Comparison of ENCODE assay signal across 10 cellular contexts in genomic region chr12:62919827-62920226, GRCh38. TPM values are rescaled to one million over a fixed set of nuclear protein-coding genes. Genes with fewer than 3 reads are reported as not detected.
DNase-seq lines count a peak whose midpoint lies in the region; FAIRE-seq and TF ChIP-seq lines count a peak whose summit lies in the region.
"Had no signal": no experiment of that assay in that cellular context is flagged by ENCODE, and none has a peak within 500 bp of the region (broad histone marks: within the 10 kb centered on the region; RNA-seq: fewer than 3 reads in every experiment).

No MANE protein-coding gene starts in this region.

- H3K4me3 Mint-ChIP-seq in Calu3 (ENCODE audit: low read depth, unreplicated experiment) (peak overlapping the region; percentile 11), astrocyte (ENCODE audit: unreplicated experiment) (no peak overlapping the region)
- H3K4me3 Mint-ChIP-seq: activated T-cell treated with anti-CD3 and anti-CD28 coated beads, Interleukin-2, amount 50 U/mL, for 72 hours had no signal

- H3K9me3 Mint-ChIP-seq in Calu3 (ENCODE audit: low read depth, unreplicated experiment) (no peaks in the 10 kb centered on the region), astrocyte (ENCODE audit: unreplicated experiment) (no peaks in the 10 kb centered on the region)
- H3K9me3 Mint-ChIP-seq: activated T-cell treated with anti-CD3 and anti-CD28 coated beads, Interleukin-2, amount 50 U/mL, for 72 hours had no signal

- H3K79me1 ChIP-seq in trophoblast cell (ENCODE audit: low read length): no peaks in the 10 kb centered on the region

- H3K9me3 ChIP-seq in astrocyte (ENCODE audit: insufficient read depth, low read depth, low read length): no peaks in the 10 kb centered on the region
- no peaks in the 10 kb centered on the region for H3K9me3 ChIP-seq in trophoblast cell (ENCODE audit: insufficient read depth, low read depth, low read length)
- H3K9me3 ChIP-seq in sigmoid colon: no peaks in the 10 kb centered on the region

- H3K4me3 ChIP-seq in astrocyte (ENCODE audit: insufficient read depth, low read depth, low read length) (no peak overlapping the region), trophoblast cell (ENCODE audit: low read depth, low read length) (no peak overlapping the region), sigmoid colon (no peak overlapping the region)

- DNase-seq in Calu3 (peak; percentile 56), NCI-H146 treated with DMSO at 0.1 percent for 48 hours (lab: John Stamatoyannopoulos, UW; ENCODE audit: unreplicated experiment) (peak; percentile 76), astrocyte (ENCODE audit: low read depth) (peak; percentile 26), trophoblast cell (no peak), sigmoid colon (no peak)
- DNase-seq in stimulated activated CD4-positive, alpha-beta T cell treated with anti-CD3 and anti-CD28 coated beads, Interleukin-1b, Interleukin-23, amount 100 ng/mL, for 48 hours: no peak
- no peak for DNase-seq in activated CD8-positive, alpha-beta memory T cell treated with anti-CD3 and anti-CD28 coated beads, Interleukin-2, amount 50 U/mL, for 4 hours
- DNase-seq: activated T-cell treated with anti-CD3 and anti-CD28 coated beads, Interleukin-2, amount 50 U/mL, for 72 hours had no signal

- FAIRE-seq in astrocyte (lab: Jason Lieb, UNC): no peak
- FAIRE-seq: H1 had no signal

- H2AFZ ChIP-seq in astrocyte (ENCODE audit: low read depth, low read length) (no peak overlapping the region), trophoblast cell (ENCODE audit: insufficient read depth, low read length, poor library complexity) (no peak overlapping the region)

- no peak overlapping the region for H4K8ac ChIP-seq in trophoblast cell (ENCODE audit: low read depth, low read length)

- H3K4me1 ChIP-seq in astrocyte (ENCODE audit: insufficient read depth, low read length) (peaks cover 6% of the 10 kb centered on the region), trophoblast cell (ENCODE audit: control insufficient read depth in 1 of 2, insufficient read depth in 2 of 2, low read length in 2 of 2) (no peaks in the 10 kb centered on the region), sigmoid colon (no peaks in the 10 kb centered on the region)

- no peak overlapping the region for H4K91ac ChIP-seq in trophoblast cell (ENCODE audit: low read depth, low read length)

- no peak overlapping the region for H4K12ac ChIP-seq in trophoblast cell (ENCODE audit: low read depth, low read length)

- no peak overlapping the region for H3K4ac ChIP-seq in trophoblast cell (ENCODE audit: low read depth, low read length)

- H3K18ac ChIP-seq in trophoblast cell (ENCODE audit: low read length): no peak overlapping the region

- H2BK120ac ChIP-seq in trophoblast cell (ENCODE audit: insufficient read depth, low read length, poor library complexity): no peak overlapping the region

- H3K36me3 ChIP-seq in astrocyte (ENCODE audit: insufficient read depth, low read length): no peaks in the 10 kb centered on the region
- H3K36me3 ChIP-seq in trophoblast cell (ENCODE audit: control insufficient read depth in 1 of 2, insufficient read depth in 2 of 2, low read length in 2 of 2): no peaks in the 10 kb centered on the region
- no peaks in the 10 kb centered on the region for H3K36me3 ChIP-seq in sigmoid colon

- H3K4me2 ChIP-seq in astrocyte (ENCODE audit: low read length) (no peak overlapping the region), trophoblast cell (ENCODE audit: low read length) (no peak overlapping the region)

- H3K27ac ChIP-seq in astrocyte (ENCODE audit: low read depth, low read length) (no peak overlapping the region), layer of hippocampus (ENCODE audit: low read depth, low read length) (peak overlapping the region; percentile 82), trophoblast cell (ENCODE audit: low read depth, low read length) (no peak overlapping the region), sigmoid colon (no peak overlapping the region)

- no peak overlapping the region for H3K23ac ChIP-seq in trophoblast cell (ENCODE audit: low read length)

- no peak overlapping the region for H2AK5ac ChIP-seq in trophoblast cell (ENCODE audit: low read length)

- H3K14ac ChIP-seq in trophoblast cell (ENCODE audit: low read length): no peak overlapping the region

- BruUV-seq in Calu3 (replicated peaks; lab: Mats Ljungman, UMichigan): no TSS peak

- H3K27me3 Mint-ChIP-seq in Calu3 (ENCODE audit: unreplicated experiment) (no peaks in the 10 kb centered on the region), astrocyte (ENCODE audit: low read depth, unreplicated experiment) (no peaks in the 10 kb centered on the region)

- no peaks in the 10 kb centered on the region for H4K20me1 ChIP-seq in astrocyte (ENCODE audit: insufficient read depth, low read length)

- H3K27ac Mint-ChIP-seq in Calu3 (ENCODE audit: unreplicated experiment): peak overlapping the region; percentile 11
- H3K27ac Mint-ChIP-seq in astrocyte (ENCODE audit: unreplicated experiment): no peak overlapping the region
- H3K27ac Mint-ChIP-seq: activated T-cell treated with anti-CD3 and anti-CD28 coated beads, Interleukin-2, amount 50 U/mL, for 72 hours had no signal

- H2BK12ac ChIP-seq in trophoblast cell (ENCODE audit: low read length): no peak overlapping the region

- CTCF ChIA-PET in Calu3 (lab: Charles Lee): interaction anchor here (1.3 kb wide), 1 partner anchor 66 kb away, joined by 3 read pairs; no protein-coding TSS in a partner anchor

- TF ChIP-seq CTCF in Calu3 (IDR thresholded peaks at IDR 0.05; ENCODE audit: unreplicated experiment): no peak
- TF ChIP-seq CTCF in astrocyte (IDR thresholded peaks at IDR 0.05; ENCODE audit: insufficient read depth, low read depth, low read length): no peak
- no peak for TF ChIP-seq CTCF in sigmoid colon (IDR thresholded peaks at IDR 0.05)

- intact Hi-C loops in Calu3 (cut with micrococcal nuclease; ENCODE audit: unreplicated experiment) (no loop called here), sigmoid colon (cut with DNase I) (no loop called here)

- peaks cover 20% of the 10 kb centered on the region for H3K4me1 Mint-ChIP-seq in Calu3 (ENCODE audit: low read depth, unreplicated experiment)
- H3K4me1 Mint-ChIP-seq in astrocyte (ENCODE audit: low read depth, unreplicated experiment): peaks cover 12% of the 10 kb centered on the region

- H2BK5ac ChIP-seq in trophoblast cell (ENCODE audit: low read depth, low read length, poor library complexity): no peak overlapping the region

- no peaks in the 10 kb centered on the region for H3K36me3 Mint-ChIP-seq in Calu3 (ENCODE audit: insufficient read depth, unreplicated experiment)
- no peaks in the 10 kb centered on the region for H3K36me3 Mint-ChIP-seq in astrocyte (ENCODE audit: low read depth, unreplicated experiment)

- H3K79me2 ChIP-seq in astrocyte (ENCODE audit: insufficient read depth, low read length): no peaks in the 10 kb centered on the region
- H3K79me2 ChIP-seq in trophoblast cell (ENCODE audit: control insufficient read depth, insufficient read depth, low read length, poor library complexity): no peaks in the 10 kb centered on the region

- no CpG with 5 or more reads among the region's 2 CpGs for WGBS in trophoblast cell (ENCODE audit: extremely low coverage, insufficient coverage, insufficient read length)
- WGBS in sigmoid colon, 2 donors: 43 to 50% methylated on average over 2 of the region's 2 CpGs

- H3K27me3 ChIP-seq in astrocyte (ENCODE audit: insufficient read depth, low read length) (no peaks in the 10 kb centered on the region), layer of hippocampus (ENCODE audit: control insufficient read depth, insufficient read depth, low read length) (no peaks in the 10 kb centered on the region), trophoblast cell (ENCODE audit: insufficient read depth, low read length) (no peaks in the 10 kb centered on the region), sigmoid colon (no peaks in the 10 kb centered on the region)

- TF ChIP-seq POLR2A in sigmoid colon (IDR thresholded peaks at IDR 0.05): no peak

- no peak for TF ChIP-seq EP300 in sigmoid colon (IDR thresholded peaks at IDR 0.05)

- no peak overlapping the region for H3K9ac ChIP-seq in astrocyte (ENCODE audit: low read length)
- H3K9ac ChIP-seq in trophoblast cell (ENCODE audit: low read length): no peak overlapping the region

RNA-seq across cellular contexts. Expression of gene PPM1H, which starts 15.1 kb away (rescaled TPM):
- total RNA-seq in Calu3 (2022) (36.7 and 39.1 TPM in 2 replicates), astrocyte (7.8 and 9.0 TPM in 2 replicates), sigmoid colon (1 to 10 TPM; 1.5 to 4.3 (median 3.1) TPM)
- polyA plus RNA-seq in trophoblast cell (2013): 7.7 TPM in 2 replicates
- polyA plus RNA-seq in sigmoid colon: 1 to 10 TPM in 2 of 3 donors, under 1 TPM in 1; 0.92 to 3.1 (median 1.2) TPM
- total RNA-seq: activated T-cell treated with anti-CD3 and anti-CD28 coated beads, Interleukin-2, amount 50 U/mL, for 72 hours had no signal

Comparison
In these comparisons a context has a peak if more than half of its experiments do, and no peak if none do; other contexts are left out.
1. DNase-seq: peak in Calu3 (single experiment), NCI-H146 treated with DMSO at 0.1 percent for 48 hours (single experiment) and astrocyte (single experiment); none in stimulated activated CD4-positive, alpha-beta T cell treated with anti-CD3 and anti-CD28 coated beads, Interleukin-1b, Interleukin-23, amount 100 ng/mL, for 48 hours (single experiment), trophoblast cell (0 of 2), sigmoid colon (single experiment) and activated CD8-positive, alpha-beta memory T cell treated with anti-CD3 and anti-CD28 coated beads, Interleukin-2, amount 50 U/mL, for 4 hours (single experiment).